In genomic region chr19:2089001-2089711, GRCh38 we compare ENCODE assay signal across 9 cellular contexts. TPM values are rescaled to one million over a fixed set of nuclear protein-coding genes. Genes with fewer than 3 reads are reported as not detected.
DNase-seq lines count a peak whose midpoint lies in the region; ATAC-seq and TF ChIP-seq lines count a peak whose summit lies in the region.
"Had no signal": no experiment of that assay in that cellular context is flagged by ENCODE, and none has a peak within 500 bp of the region (broad histone marks: within the 10 kb centered on the region; RNA-seq: fewer than 3 reads in every experiment).

No MANE protein-coding gene starts in this region.

- intact Hi-C loops in sciatic nerve (cut with DNase I), result no loop called here

- ATAC-seq in sciatic nerve (no peak), HG03039 (IDR thresholded peaks at IDR 0.05; ENCODE audit: unreplicated experiment) (no peak)

- peak overlapping the region; percentile 89 for H3K4me3 ChIP-seq in GM12865 (ENCODE audit: low read depth, low read length)
- H3K4me3 ChIP-seq: lung had no signal

- TF ChIP-seq CTCF in GM12865 (IDR thresholded peaks at IDR 0.05; ENCODE audit: insufficient read depth, low read depth, low read length, missing control alignments), result no peak

- peak; percentile 91 for DNase-seq in GM12865 (ENCODE audit: low read depth)
- peak; percentile 58 for DNase-seq in NAMALWA (ENCODE audit: low spot score)
- DNase-seq in sciatic nerve (ENCODE audit: low spot score), result peak; percentile 59
- no peak for DNase-seq in NK-92 (lab: John Stamatoyannopoulos, UW; ENCODE audit: unreplicated experiment)
- no peak for DNase-seq in NCI-H345 treated with DMSO at 0.1 percent for 48 hours (lab: John Stamatoyannopoulos, UW; ENCODE audit: unreplicated experiment)
- DNase-seq in NCI-H2107 treated with DMSO at 0.1 percent for 48 hours (lab: John Stamatoyannopoulos, UW; ENCODE audit: unreplicated experiment), result no peak

- peak overlapping the region; percentile 19 for H3K27ac ChIP-seq in cingulate gyrus (ENCODE audit: low read depth, low read length)

RNA-seq across cellular contexts. Expression of gene MOB3A, which starts 7.0 kb away (rescaled TPM):
- 54.0 TPM for total RNA-seq in sciatic nerve

RNA-seq across cellular contexts. Expression of gene IZUMO4, which starts 7.6 kb away (rescaled TPM):
- total RNA-seq in sciatic nerve, result 37.8 TPM

RNA-seq across cellular contexts. Expression of gene MKNK2, which starts 38.1 kb away (rescaled TPM):
- 140 TPM for total RNA-seq in sciatic nerve

Comparison
In these comparisons a context has a peak if more than half of its experiments do, and no peak if none do; other contexts are left out.
1. DNase-seq: peak in GM12865 (single experiment), NAMALWA (single experiment) and sciatic nerve (single experiment); none in NK-92 (single experiment), NCI-H345 treated with DMSO at 0.1 percent for 48 hours (single experiment) and NCI-H2107 treated with DMSO at 0.1 percent for 48 hours (single experiment).